21 cellular contexts compared by ENCODE assay signal in genomic region chr9:105406369-105406768, GRCh38.
"Had no signal": no experiment of that assay in that cellular context is flagged by ENCODE, and none has a peak within 500 bp of the region (broad histone marks: within the 10 kb centered on the region; RNA-seq: fewer than 3 reads in every experiment).

No MANE protein-coding gene starts in this region.

- H3K27ac ChIP-seq: lower lobe of right lung, suprapubic skin, transverse colon, uterus had no signal

- H3K4me2 ChIP-seq: SK-N-SH had no signal

- H3K9me3 ChIP-seq: SK-N-SH had no signal

- H3K36me3 ChIP-seq: lower lobe of right lung, suprapubic skin, transverse colon, uterus had no signal

- H3K9ac ChIP-seq: SK-N-SH had no signal

- H3K27ac Mint-ChIP-seq: activated naive CD4-positive, alpha-beta T cell treated with anti-CD3 and anti-CD28 coated beads, Interleukin-2, amount 50 U/mL, for 72 hours; progenitor cell of endocrine pancreas had no signal

- H3K4me3 ChIP-seq: lower lobe of right lung, suprapubic skin, transverse colon, uterus had no signal

- H3K27me3 Mint-ChIP-seq: progenitor cell of endocrine pancreas had no signal

- H3K4me3 Mint-ChIP-seq: neural crest cell had no signal

- DNase-seq: activated CD4-positive, CD25-positive, alpha-beta regulatory T cell treated with anti-CD3 and anti-CD28 coated beads, Interleukin-2, amount 50 U/mL, for 72 hours; activated CD8-positive, alpha-beta memory T cell treated with anti-CD3 and anti-CD28 coated beads, Interleukin-2, amount 50 U/mL, for 4 hours; activated effector memory CD4-positive, alpha-beta T cell treated with Interleukin-2 at 50 U/mL for 16 hours; activated T-cell treated with anti-CD3 and anti-CD28 coated beads, Interleukin-2, amount 50 U/mL, for 4 hours; amniotic stem cell; effector memory CD4-positive, alpha-beta T cell; hippocampal formation; islet precursor cell; lower lobe of right lung; right cardiac atrium; SK-N-SH; small intestine; stimulated activated CD4-positive, alpha-beta T cell treated with anti-CD3 and anti-CD28 coated beads, Interleukin-15, amount 100 ng/mL, for 24 hours; stimulated activated CD4-positive, alpha-beta T cell treated with anti-CD3 and anti-CD28 coated beads, Interleukin-2, amount 100 ng/mL, for 48 hours; T-helper 1 cell; transverse colon; uterus had no signal

- ATAC-seq: right cardiac atrium had no signal

- H3K27me3 ChIP-seq: suprapubic skin, transverse colon, uterus had no signal

- H3K9me2 ChIP-seq: SK-N-SH had no signal

- H3K4me1 ChIP-seq: lower lobe of right lung, suprapubic skin, transverse colon, uterus had no signal
